Comparison of ENCODE assay signal across 16 cellular contexts in the genomic region with DNA sequence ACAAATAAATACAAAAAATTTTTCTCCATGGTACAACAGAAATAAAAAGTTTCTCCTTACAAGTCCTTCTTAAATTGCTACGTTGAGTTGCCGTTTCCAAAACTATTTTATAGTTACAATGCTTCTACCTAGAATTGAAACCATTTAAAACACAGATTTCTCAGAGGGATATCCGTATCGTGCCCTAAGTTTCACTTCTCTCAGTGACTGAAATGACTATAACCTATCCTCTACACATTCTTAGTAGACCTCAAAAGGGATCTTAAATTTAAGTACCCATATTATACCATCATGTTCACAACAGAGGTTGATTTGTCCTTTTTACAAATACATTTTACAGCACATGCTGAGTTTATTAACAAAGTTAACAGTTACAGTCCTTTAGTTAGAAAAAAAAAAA. TPM values are rescaled to one million over a fixed set of nuclear protein-coding genes. Genes with fewer than 3 reads are reported as not detected.
DNase-seq lines count a peak whose midpoint lies in the region; ATAC-seq, FAIRE-seq and TF ChIP-seq lines count a peak whose summit lies in the region.
"Had no signal": no experiment of that assay in that cellular context is flagged by ENCODE, and none has a peak within 500 bp of the region (broad histone marks: within the 10 kb centered on the region; RNA-seq: fewer than 3 reads in every experiment).

No MANE protein-coding gene starts in this region.

- no peak for DNase-seq in activated CD4-positive, alpha-beta T cell treated with anti-CD3 and anti-CD28 coated beads for 36 hours
- no peak for DNase-seq in activated CD4-positive, alpha-beta T cell treated with anti-CD3 and anti-CD28 coated beads, Interleukin-2, amount 50 U/mL, for 48 hours
- DNase-seq in progenitor cell of endocrine pancreas (ENCODE audit: low spot score, unreplicated experiment) = no peak
- DNase-seq in NCI-H128 (lab: John Stamatoyannopoulos, UW; ENCODE audit: unreplicated experiment) = no peak
- no peak for DNase-seq in RCC 7860 (ENCODE audit: low spot score)
- DNase-seq in foreskin fibroblast = no peak
- DNase-seq: activated CD4-positive, alpha-beta T cell treated with anti-CD3 and anti-CD28 coated beads, Interleukin-2, amount 50 U/mL, for 4 hours; NCI-H2029 treated with DMSO at 0.1 percent for 48 hours; Right ventricle myocardium superior had no signal

- no peaks in the 10 kb centered on the region for H3K4me1 Mint-ChIP-seq in activated CD4-positive, alpha-beta T cell treated with anti-CD3 and anti-CD28 coated beads for 36 hours
- no peaks in the 10 kb centered on the region for H3K4me1 Mint-ChIP-seq in progenitor cell of endocrine pancreas (ENCODE audit: low read depth)
- H3K4me1 Mint-ChIP-seq: brain had no signal

- CTCF ChIA-PET in activated CD4-positive, alpha-beta T cell treated with anti-CD3 and anti-CD28 coated beads for 36 hours (lab: Charles Lee) = interaction anchor here (0.7 kb wide), 1 partner anchor 204 kb away, joined by 3 read pairs; no protein-coding TSS in a partner anchor

- ATAC-seq in activated CD4-positive, alpha-beta T cell treated with anti-CD3 and anti-CD28 coated beads for 36 hours = no peak
- peak; percentile 96 for ATAC-seq in GM21619 (IDR thresholded peaks at IDR 0.05; ENCODE audit: unreplicated experiment)
- peak; percentile 97 for ATAC-seq in HG03159 (IDR thresholded peaks at IDR 0.05; ENCODE audit: unreplicated experiment)

- POLR2A ChIA-PET in activated CD4-positive, alpha-beta T cell treated with anti-CD3 and anti-CD28 coated beads for 36 hours (lab: Charles Lee) = no interaction called here

- no peak overlapping the region for H3K4me3 ChIP-seq in foreskin fibroblast (ENCODE audit: low read depth in 1 of 2, low read length in 2 of 2)
- H3K4me3 ChIP-seq: tibial nerve had no signal

- peak overlapping the region; percentile 10 for H3K27ac Mint-ChIP-seq in activated CD4-positive, alpha-beta T cell treated with anti-CD3 and anti-CD28 coated beads for 36 hours
- peak overlapping the region; percentile 7 for H3K27ac Mint-ChIP-seq in progenitor cell of endocrine pancreas
- H3K27ac Mint-ChIP-seq: brain had no signal

- H3K27me3 Mint-ChIP-seq in activated CD4-positive, alpha-beta T cell treated with anti-CD3 and anti-CD28 coated beads for 36 hours = no peaks in the 10 kb centered on the region
- H3K27me3 Mint-ChIP-seq in progenitor cell of endocrine pancreas = no peaks in the 10 kb centered on the region
- H3K27me3 Mint-ChIP-seq: brain had no signal

- H3K4me3 Mint-ChIP-seq in activated CD4-positive, alpha-beta T cell treated with anti-CD3 and anti-CD28 coated beads for 36 hours = no peak overlapping the region
- H3K4me3 Mint-ChIP-seq in progenitor cell of endocrine pancreas (ENCODE audit: low read depth) = no peak overlapping the region
- H3K4me3 Mint-ChIP-seq: brain had no signal

- no peak for FAIRE-seq in RCC 7860 (lab: Jason Lieb, UNC)

- H3K9me3 Mint-ChIP-seq in activated CD4-positive, alpha-beta T cell treated with anti-CD3 and anti-CD28 coated beads for 36 hours (ENCODE audit: low read depth) = no peaks in the 10 kb centered on the region
- H3K9me3 Mint-ChIP-seq in progenitor cell of endocrine pancreas (ENCODE audit: low read depth) = no peaks in the 10 kb centered on the region
- H3K9me3 Mint-ChIP-seq: brain had no signal

- TF ChIP-seq CTCF in progenitor cell of endocrine pancreas (IDR thresholded peaks at IDR 0.05; ENCODE audit: unreplicated experiment) (no peak), foreskin fibroblast (IDR thresholded peaks at IDR 0.05; ENCODE audit: low read depth, low read length) (no peak)

- peaks cover 15% of the 10 kb centered on the region for H3K36me3 Mint-ChIP-seq in activated CD4-positive, alpha-beta T cell treated with anti-CD3 and anti-CD28 coated beads for 36 hours (ENCODE audit: low read depth)
- H3K36me3 Mint-ChIP-seq in progenitor cell of endocrine pancreas (ENCODE audit: insufficient read depth) = peaks cover 19% of the 10 kb centered on the region

- intact Hi-C loops in activated CD4-positive, alpha-beta T cell treated with anti-CD3 and anti-CD28 coated beads for 36 hours (cut with DNase I, micrococcal nuclease) = no loop called here

RNA-seq across cellular contexts. Expression of a gene that starts 44.1 kb away (rescaled TPM):
- total RNA-seq in activated CD4-positive, alpha-beta T cell treated with anti-CD3 and anti-CD28 coated beads for 36 hours = 10 to 100 TPM; 38.6 to 43.9 TPM
- total RNA-seq in progenitor cell of endocrine pancreas = 54.8 and 56.4 TPM in 2 replicates

RNA-seq across cellular contexts. Expression of a gene that starts 51.7 kb away (rescaled TPM):
- total RNA-seq in activated CD4-positive, alpha-beta T cell treated with anti-CD3 and anti-CD28 coated beads for 36 hours = not detected
- total RNA-seq in progenitor cell of endocrine pancreas = not detected in 2 replicates
- total RNA-seq: A172, Daoy, fibroblast of lung, Right ventricle myocardium superior, tibial nerve had no signal

RNA-seq across cellular contexts. Expression of a gene that starts 57.8 kb away (rescaled TPM):
- 10 to 100 TPM; 16.9 to 18.5 TPM for total RNA-seq in activated CD4-positive, alpha-beta T cell treated with anti-CD3 and anti-CD28 coated beads for 36 hours
- total RNA-seq in progenitor cell of endocrine pancreas = 18.9 and 22.8 TPM in 2 replicates
